Comparison of ENCODE assay signal across 18 cellular contexts in genomic region chr2:131041402-131042160, GRCh38. TPM values are rescaled to one million over a fixed set of nuclear protein-coding genes. Genes with fewer than 3 reads are reported as not detected.
DNase-seq lines count a peak whose midpoint lies in the region; ATAC-seq, FAIRE-seq and TF ChIP-seq lines count a peak whose summit lies in the region.
"Had no signal": no experiment of that assay in that cellular context is flagged by ENCODE, and none has a peak within 500 bp of the region (broad histone marks: within the 10 kb centered on the region; RNA-seq: fewer than 3 reads in every experiment).

No MANE protein-coding gene starts in this region.

- no peak for DNase-seq in activated CD4-positive, alpha-beta T cell treated with anti-CD3 and anti-CD28 coated beads for 36 hours
- no peak for DNase-seq in activated CD4-positive, alpha-beta T cell treated with anti-CD3 and anti-CD28 coated beads for 1 hour
- peak; percentile 9 for DNase-seq in GDM1 (lab: John Stamatoyannopoulos, UW)
- no peak for DNase-seq in activated naive CD8-positive, alpha-beta T cell treated with anti-CD3 and anti-CD28 coated beads for 36 hours
- no peak for DNase-seq in neural crest cell (ENCODE audit: low read depth, low spot score)
- no peak for DNase-seq in NCI-H1092 treated with DMSO at 0.1 percent for 48 hours (lab: John Stamatoyannopoulos, UW)
- DNase-seq in urothelium cell line (ENCODE audit: low spot score), result no peak
- DNase-seq: 8988T; activated naive CD4-positive, alpha-beta T cell treated with anti-CD3 and anti-CD28 coated beads, Interleukin-2, amount 50 U/mL, for 16 hours; effector CD8-positive, alpha-beta T cell; NCI-H1092; NCI-H2171; NCI-H774; occipital lobe; stimulated activated CD8-positive, alpha-beta memory T cell treated with anti-CD3 and anti-CD28 coated beads, Interleukin-4, amount 100 ng/mL, for 48 hours had no signal

- CTCF ChIA-PET in activated CD4-positive, alpha-beta T cell treated with anti-CD3 and anti-CD28 coated beads for 36 hours (lab: Charles Lee), result interaction anchor here (0.9 to 1.3 kb wide), 4 partner anchors 9 to 244 kb away, joined by 3 to 4 read pairs (median 4); no protein-coding TSS in a partner anchor

- POLR2A ChIA-PET in activated CD4-positive, alpha-beta T cell treated with anti-CD3 and anti-CD28 coated beads for 36 hours (lab: Charles Lee), result interaction anchor here (0.7 kb wide), 1 partner anchor 478 kb away, joined by 3 read pairs; no protein-coding TSS in a partner anchor

- H3K4me1 Mint-ChIP-seq in activated CD4-positive, alpha-beta T cell treated with anti-CD3 and anti-CD28 coated beads for 36 hours, result peaks cover 24% of the 10 kb centered on the region
- H3K4me1 Mint-ChIP-seq in activated naive CD8-positive, alpha-beta T cell treated with anti-CD3 and anti-CD28 coated beads for 36 hours, result peaks cover 26% of the 10 kb centered on the region
- no peaks in the 10 kb centered on the region for H3K4me1 Mint-ChIP-seq in neural crest cell
- H3K4me1 Mint-ChIP-seq: mesothelial cell of epicardium had no signal

- no peak for FAIRE-seq in urothelium cell line (lab: Jason Lieb, UNC)
- FAIRE-seq: TTC549 had no signal

- H3K27ac Mint-ChIP-seq in activated CD4-positive, alpha-beta T cell treated with anti-CD3 and anti-CD28 coated beads for 36 hours, result no peak overlapping the region
- peak overlapping the region; percentile 32 for H3K27ac Mint-ChIP-seq in activated naive CD8-positive, alpha-beta T cell treated with anti-CD3 and anti-CD28 coated beads for 36 hours
- peak overlapping the region; percentile 35 for H3K27ac Mint-ChIP-seq in neural crest cell (ENCODE audit: unreplicated experiment)
- H3K27ac Mint-ChIP-seq: mesothelial cell of epicardium had no signal

- peaks cover 1% of the 10 kb centered on the region for H3K36me3 Mint-ChIP-seq in activated CD4-positive, alpha-beta T cell treated with anti-CD3 and anti-CD28 coated beads for 36 hours (ENCODE audit: low read depth)
- H3K36me3 Mint-ChIP-seq in activated naive CD8-positive, alpha-beta T cell treated with anti-CD3 and anti-CD28 coated beads for 36 hours, result no peaks in the 10 kb centered on the region
- H3K36me3 Mint-ChIP-seq in neural crest cell (ENCODE audit: low read depth), result no peaks in the 10 kb centered on the region

- no peak for TF ChIP-seq CTCF in neural crest cell (conservative IDR thresholded peaks at IDR 0.05)

- peak; percentile 2 for ATAC-seq in activated CD4-positive, alpha-beta T cell treated with anti-CD3 and anti-CD28 coated beads for 36 hours
- no peak for ATAC-seq in GM18520 (IDR thresholded peaks at IDR 0.05; ENCODE audit: unreplicated experiment)

- H3K9me3 Mint-ChIP-seq in activated CD4-positive, alpha-beta T cell treated with anti-CD3 and anti-CD28 coated beads for 36 hours (ENCODE audit: low read depth), result no peaks in the 10 kb centered on the region
- H3K9me3 Mint-ChIP-seq in activated naive CD8-positive, alpha-beta T cell treated with anti-CD3 and anti-CD28 coated beads for 36 hours, result no peaks in the 10 kb centered on the region
- H3K9me3 Mint-ChIP-seq in neural crest cell, result no peaks in the 10 kb centered on the region
- H3K9me3 Mint-ChIP-seq: mesothelial cell of epicardium had no signal

- H3K27me3 Mint-ChIP-seq in activated CD4-positive, alpha-beta T cell treated with anti-CD3 and anti-CD28 coated beads for 36 hours, result no peaks in the 10 kb centered on the region
- no peaks in the 10 kb centered on the region for H3K27me3 Mint-ChIP-seq in activated naive CD8-positive, alpha-beta T cell treated with anti-CD3 and anti-CD28 coated beads for 36 hours
- H3K27me3 Mint-ChIP-seq in neural crest cell (ENCODE audit: low read depth), result no peaks in the 10 kb centered on the region

- intact Hi-C loops in activated CD4-positive, alpha-beta T cell treated with anti-CD3 and anti-CD28 coated beads for 36 hours (cut with DNase I, micrococcal nuclease), result no loop called here

- peak overlapping the region; percentile 24 for H3K4me3 Mint-ChIP-seq in activated CD4-positive, alpha-beta T cell treated with anti-CD3 and anti-CD28 coated beads for 36 hours
- peak overlapping the region; percentile 63 for H3K4me3 Mint-ChIP-seq in activated naive CD8-positive, alpha-beta T cell treated with anti-CD3 and anti-CD28 coated beads for 36 hours
- peak overlapping the region; percentile 76 for H3K4me3 Mint-ChIP-seq in neural crest cell
- H3K4me3 Mint-ChIP-seq: mesothelial cell of epicardium had no signal

RNA-seq across cellular contexts. Expression of gene FAM168B, which starts 51.7 kb away (rescaled TPM):
- total RNA-seq in activated CD4-positive, alpha-beta T cell treated with anti-CD3 and anti-CD28 coated beads for 36 hours, result 10 to 100 TPM; 59.8 to 74.7 TPM
- 10 to 100 TPM; 83.4 to 88.2 TPM for total RNA-seq in activated naive CD8-positive, alpha-beta T cell treated with anti-CD3 and anti-CD28 coated beads for 36 hours
- 154 and 159 TPM in 2 replicates for total RNA-seq in neural crest cell

Comparison
In these comparisons a context has a peak if more than half of its experiments do, and no peak if none do; other contexts are left out.
1. H3K4me3 Mint-ChIP-seq: peak in every context shown above with its lines; median percentile 76 in neural crest cell; 63 in activated naive CD8-positive, alpha-beta T cell treated with anti-CD3 and anti-CD28 coated beads for 36 hours; 24 in activated CD4-positive, alpha-beta T cell treated with anti-CD3 and anti-CD28 coated beads for 36 hours.